Comparison of ENCODE assay signal across 21 cellular contexts in genomic region chr1:182283746-182284544, GRCh38.
"Had no signal": no experiment of that assay in that cellular context is flagged by ENCODE, and none has a peak within 500 bp of the region (broad histone marks: within the 10 kb centered on the region; RNA-seq: fewer than 3 reads in every experiment).

No MANE protein-coding gene starts in this region.

- FAIRE-seq: small intestine, urothelium cell line had no signal

- H3K36me3 ChIP-seq: neutrophil, right lobe of liver, thoracic aorta, tibial nerve, upper lobe of left lung had no signal

- H3K4me3 ChIP-seq: dorsolateral prefrontal cortex, lung, right lobe of liver, thoracic aorta, tibial nerve, upper lobe of left lung had no signal

- H3K27ac ChIP-seq: neutrophil, parathyroid adenoma, right lobe of liver, thoracic aorta, upper lobe of left lung had no signal

- DNase-seq: dorsolateral prefrontal cortex; effector CD4-positive, alpha-beta T cell; hypothalamus; immature natural killer cell; islet precursor cell; kidney glomerular epithelial cell; left ventricle myocardium superior; naive B cell; right lobe of liver; small intestine; stimulated activated CD4-positive, alpha-beta T cell treated with anti-CD3 and anti-CD28 coated beads, Interleukin-15, amount 100 ng/mL, for 24 hours; stimulated activated CD4-positive, alpha-beta T cell treated with anti-CD3 and anti-CD28 coated beads, Interleukin-2, amount 100 ng/mL, for 48 hours; stimulated activated naive B cell treated with anti-CD40 and anti-IgM and Interleukin-4, amounts not matched to agents 10 μg/mL and 1 μg/mL and 100 μg/mL, for 72 hours; upper lobe of left lung had no signal

- ATAC-seq: left ventricle myocardium superior; natural killer cell treated with Interleukin-12 subunit alpha and Interleukin-12 subunit beta and Interleukin-15 and Interleukin-18, amount 100 ng/mL, for 72 hours; stimulated activated naive B cell treated with anti-CD40 and anti-IgM and Interleukin-4, amounts not matched to agents 10 μg/mL and 1 μg/mL and 100 μg/mL, for 72 hours had no signal

- H3K27me3 ChIP-seq: dorsolateral prefrontal cortex, neutrophil, right lobe of liver, tibial nerve, upper lobe of left lung had no signal

- H3K79me2 ChIP-seq: parathyroid adenoma had no signal

- H3K4me1 ChIP-seq: parathyroid adenoma had no signal

- H3K9me3 ChIP-seq: neutrophil, right lobe of liver, thoracic aorta, tibial nerve, upper lobe of left lung had no signal

- H3K9ac ChIP-seq: parathyroid adenoma had no signal

- H2AFZ ChIP-seq: parathyroid adenoma had no signal
